16 cellular contexts compared by ENCODE assay signal in the genomic region with DNA sequence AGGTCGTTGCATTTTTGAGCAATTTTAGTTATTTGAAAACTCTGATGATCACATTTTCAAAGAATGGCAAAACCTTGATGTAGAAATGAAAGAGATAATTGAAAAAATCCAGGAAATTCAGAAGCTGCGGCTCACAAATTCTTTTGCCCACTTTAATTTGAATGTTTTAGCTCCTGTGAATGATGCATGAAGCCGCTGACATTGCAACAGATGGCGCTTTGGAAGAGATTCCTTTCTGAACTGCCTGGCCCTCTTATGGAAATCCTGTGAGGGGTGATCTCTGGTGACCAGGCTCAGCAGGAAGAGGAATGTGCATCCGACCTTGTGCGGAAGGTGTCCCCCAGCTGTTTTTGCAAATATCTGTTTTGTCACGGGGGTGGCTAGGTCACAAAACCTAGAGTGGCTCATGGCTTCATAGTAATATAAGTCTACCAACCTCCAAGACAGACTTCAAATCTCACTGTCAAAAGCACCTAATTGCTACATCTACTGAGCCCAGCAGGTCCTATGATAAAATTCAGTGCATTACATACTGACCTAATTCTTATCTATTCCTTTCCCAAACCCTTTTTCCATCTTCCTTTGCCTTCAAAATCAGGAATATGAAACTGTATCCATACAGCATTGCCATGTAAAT.
DNase-seq lines count a peak whose midpoint lies in the region; ATAC-seq, FAIRE-seq and TF ChIP-seq lines count a peak whose summit lies in the region.
"Had no signal": no experiment of that assay in that cellular context is flagged by ENCODE, and none has a peak within 500 bp of the region (broad histone marks: within the 10 kb centered on the region; RNA-seq: fewer than 3 reads in every experiment).

No MANE protein-coding gene starts in this region.

- H3K4me1 Mint-ChIP-seq in mesothelial cell of epicardium, result peaks cover 23% of the 10 kb centered on the region

- no peaks in the 10 kb centered on the region for H3K9me3 Mint-ChIP-seq in mesothelial cell of epicardium

- 69 to 73% methylated on average over 7 of the region's 7 CpGs for WGBS in pancreas, 2 donors

- TF ChIP-seq CTCF in mesothelial cell of epicardium (IDR thresholded peaks at IDR 0.05; ENCODE audit: unreplicated experiment) (no peak), pancreas (IDR thresholded peaks at IDR 0.05) (no peak)

- intact Hi-C loops in pancreas (cut with DNase I), result loop anchor here (5.0 to 10.0 kb wide), 3 partner anchors 460 to 653 kb away; no protein-coding TSS in a partner anchor

- no peak overlapping the region for H3K4me3 Mint-ChIP-seq in mesothelial cell of epicardium

- H3K27me3 Mint-ChIP-seq in mesothelial cell of epicardium (ENCODE audit: low read depth), result no peaks in the 10 kb centered on the region

- peak; percentile 92 for DNase-seq in EL
- DNase-seq in M059J (ENCODE audit: low read depth), result peak; percentile 79
- DNase-seq in cerebellar cortex (ENCODE audit: low spot score), result peak; percentile 62
- DNase-seq in mesothelial cell of epicardium (ENCODE audit: low spot score in 2 of 2, unreplicated experiment in 2 of 2), result no peak
- no peak for DNase-seq in D341Med (ENCODE audit: low spot score)
- DNase-seq in hepatic stellate cell (ENCODE audit: low spot score), result no peak
- DNase-seq in NCI-H1417 treated with DMSO at 0.1 percent for 48 hours (lab: John Stamatoyannopoulos, UW), result no peak
- no peak for DNase-seq in pancreas
- DNase-seq: activated CD4-positive, CD25-positive, alpha-beta regulatory T cell treated with anti-CD3 and anti-CD28 coated beads, Interleukin-2, amount 50 U/mL, for 72 hours; activated effector memory CD4-positive, alpha-beta T cell treated with anti-CD3 and anti-CD28 coated beads, Interleukin-2, amount 50 U/mL, for 16 hours; head of caudate nucleus; mucosa of descending colon; NCI-H2029 treated with DMSO at 0.1 percent for 48 hours; right cardiac atrium had no signal

- no peaks in the 10 kb centered on the region for H3K36me3 Mint-ChIP-seq in mesothelial cell of epicardium

- H3K4me3 ChIP-seq in pancreas, result no peak overlapping the region
- H3K4me3 ChIP-seq: coronary artery, mucosa of descending colon had no signal

- no peak for FAIRE-seq in pancreas (lab: Jason Lieb, UNC)

- peaks cover 0 to 4% (median 0%) of the 10 kb centered on the region in 3 donors for H3K4me1 ChIP-seq in pancreas

- ATAC-seq in pancreas, result no peak
- ATAC-seq: mucosa of descending colon, right cardiac atrium had no signal

- H3K27me3 ChIP-seq in pancreas, result peaks cover 0 to 4% (median 0%) of the 10 kb centered on the region in 4 donors

- peak overlapping the region; percentile 10 for H3K27ac Mint-ChIP-seq in mesothelial cell of epicardium

- H3K27ac ChIP-seq in pancreas, result no peak overlapping the region
- H3K27ac ChIP-seq: coronary artery, RWPE1 had no signal

- no peaks in the 10 kb centered on the region for H3K36me3 ChIP-seq in pancreas

- no peaks in the 10 kb centered on the region for H3K9me3 ChIP-seq in pancreas
- H3K9me3 ChIP-seq: mucosa of descending colon had no signal

Comparison
In these comparisons a context has a peak if more than half of its experiments do, and no peak if none do; other contexts are left out.
1. DNase-seq: peak in EL (single experiment), M059J (single experiment) and cerebellar cortex (single experiment); none in mesothelial cell of epicardium (0 of 2), D341Med (single experiment), hepatic stellate cell (single experiment), NCI-H1417 treated with DMSO at 0.1 percent for 48 hours (single experiment) and pancreas (0 of 6).